Comparison of ENCODE assay signal across 8 cellular contexts in the genomic region with DNA sequence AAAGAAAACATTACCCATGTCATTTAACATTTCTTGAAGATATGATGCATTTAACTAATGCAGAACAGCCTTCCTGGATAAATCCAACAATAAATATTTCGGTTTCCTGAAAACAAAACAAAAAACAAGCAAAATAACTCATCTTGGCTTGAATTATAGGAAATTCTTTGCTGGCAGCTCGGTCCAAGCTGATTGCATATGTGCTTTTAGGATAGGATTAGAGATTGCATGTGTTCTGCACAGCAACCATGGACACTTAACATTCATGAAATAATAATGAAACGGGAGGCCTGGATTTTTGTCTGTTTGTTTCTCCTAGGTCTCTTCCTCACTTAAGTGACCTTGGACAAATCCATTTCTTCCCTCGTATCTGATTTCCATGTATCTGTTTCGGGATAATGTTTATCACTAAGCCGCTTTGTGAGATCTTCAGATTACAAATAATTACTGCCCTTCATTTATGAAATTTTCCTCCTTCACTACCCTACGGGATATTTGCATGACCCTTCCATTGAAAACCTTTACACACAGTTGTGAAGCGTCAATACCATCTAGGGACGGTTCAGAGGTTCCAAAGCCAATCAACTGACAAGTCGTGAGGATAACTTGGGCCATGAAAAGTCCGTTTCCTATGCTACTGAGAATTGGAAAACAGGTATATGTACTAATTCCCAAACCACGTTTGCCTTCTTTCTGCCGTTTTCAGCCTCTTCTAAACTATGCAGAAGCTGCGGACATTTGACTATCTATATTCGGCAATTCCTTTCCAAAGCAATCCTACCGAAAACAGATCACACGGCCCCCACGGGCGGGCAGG. TPM values are rescaled to one million over a fixed set of nuclear protein-coding genes. Genes with fewer than 3 reads are reported as not detected.
DNase-seq lines count a peak whose midpoint lies in the region; ATAC-seq and TF ChIP-seq lines count a peak whose summit lies in the region.

No MANE protein-coding gene starts in this region.

- H3K27ac ChIP-seq in heart left ventricle (peak overlapping the region; percentile 95 to 100 (median 99)), sigmoid colon (peak overlapping the region; percentile 97 to 100 (median 98))

- no peak for TF ChIP-seq POLR2A in heart left ventricle (IDR thresholded peaks at IDR 0.05)
- TF ChIP-seq POLR2A in sigmoid colon (IDR thresholded peaks at IDR 0.05): no peak

- H3K27me3 ChIP-seq in heart left ventricle: no peaks in the 10 kb centered on the region
- no peaks in the 10 kb centered on the region for H3K27me3 ChIP-seq in sigmoid colon

- ATAC-seq in heart left ventricle (no peak), left ventricle myocardium superior (no peak), HG03342 (IDR thresholded peaks at IDR 0.05; ENCODE audit: unreplicated experiment) (no peak), HG03095 (IDR thresholded peaks at IDR 0.05; ENCODE audit: unreplicated experiment) (no peak)

- DNase-seq in heart left ventricle (no peak), left ventricle myocardium superior (no peak), SW480 (ENCODE audit: low spot score) (peak; percentile 19), fibroblast of pulmonary artery (ENCODE audit: low read depth) (no peak), sigmoid colon (no peak), AG20443 (ENCODE audit: low spot score) (no peak)

- no peak for TF ChIP-seq EP300 in sigmoid colon (IDR thresholded peaks at IDR 0.05)

- H3K4me3 ChIP-seq in heart left ventricle (peak overlapping the region; percentile 66 to 93 (median 86)), fibroblast of pulmonary artery (replicated peaks; ENCODE audit: low read depth, low read length) (peak overlapping the region; percentile 67), sigmoid colon (peak overlapping the region; percentile 60 to 87 (median 77))

- no peak for TF ChIP-seq CTCF in heart left ventricle (IDR thresholded peaks at IDR 0.05)
- no peak for TF ChIP-seq CTCF in fibroblast of pulmonary artery (IDR thresholded peaks at IDR 0.05; ENCODE audit: low read length, missing control alignments)
- TF ChIP-seq CTCF in sigmoid colon (IDR thresholded peaks at IDR 0.05): no peak

- WGBS in heart left ventricle, 4 donors: 8 to 10% (median 9%) methylated on average over 19 of the region's 19 CpGs
- WGBS in sigmoid colon, 2 donors: 7 to 20% methylated on average over 19 of the region's 19 CpGs

- H3K4me1 ChIP-seq in heart left ventricle (peaks cover 6 to 34% (median 27%) of the 10 kb centered on the region in 12 donors), sigmoid colon (peaks cover 0 to 33% (median 27%) of the 10 kb centered on the region in 4 donors)

- peaks cover 0 to 29% (median 17%) of the 10 kb centered on the region in 9 donors for H3K36me3 ChIP-seq in heart left ventricle
- peaks cover 3 to 26% (median 6%) of the 10 kb centered on the region in 4 donors for H3K36me3 ChIP-seq in sigmoid colon

- H3K9me3 ChIP-seq in heart left ventricle (no peaks in the 10 kb centered on the region), sigmoid colon (no peaks in the 10 kb centered on the region)

- intact Hi-C loops in heart left ventricle (cut with DNase I): loop anchor here in 6 of 10 donors (2.0 to 10.0 kb wide), 4 partner anchors 58 to 136 kb away; partner anchors contain the start of gene ACBD3 (in 2 of the 6)
- intact Hi-C loops in left ventricle myocardium superior (cut with micrococcal nuclease): no loop called here
- intact Hi-C loops in sigmoid colon (cut with DNase I): loop anchor here (1.0 to 10.0 kb wide), 5 partner anchors 62 to 636 kb away; partner anchors contain the start of genes ACBD3, ENAH, LBR and PYCR2

RNA-seq across cellular contexts. Expression of gene H3-3A, which starts 1.3 kb away (rescaled TPM):
- total RNA-seq in heart left ventricle: 100 to 1,000 TPM; 241 to 386 (median 298) TPM
- polyA plus RNA-seq in heart left ventricle: 100 to 1,000 TPM; 412 to 471 TPM
- total RNA-seq in left ventricle myocardium superior: 345 TPM
- 100 to 1,000 TPM; 320 to 452 (median 393) TPM for total RNA-seq in sigmoid colon
- 1,000 to 10,000 TPM in 2 of 3 donors, 100 to 1,000 TPM in 1; 807 to 2,184 (median 1,596) TPM for polyA plus RNA-seq in sigmoid colon
